Comparison of ENCODE assay signal across 18 cellular contexts in genomic region chr2:176535480-176536113, GRCh38.
DNase-seq lines count a peak whose midpoint lies in the region; ATAC-seq and FAIRE-seq lines count a peak whose summit lies in the region.
"Had no signal": no experiment of that assay in that cellular context is flagged by ENCODE, and none has a peak within 500 bp of the region (broad histone marks: within the 10 kb centered on the region; RNA-seq: fewer than 3 reads in every experiment).

No MANE protein-coding gene starts in this region.

- no peak for ATAC-seq in HG03135 (IDR thresholded peaks at IDR 0.05; ENCODE audit: unreplicated experiment)
- ATAC-seq: activated CD8-positive, alpha-beta memory T cell treated with anti-CD3 and anti-CD28 coated beads, Interleukin-2, amount 10 ng/mL, durations not matched to agents 7 days and 5 days had no signal

- peak; percentile 64 for FAIRE-seq in RCC 7860 (lab: Jason Lieb, UNC)
- FAIRE-seq: GM19239 had no signal

- DNase-seq in DMS153 treated with DMSO at 0.1 percent for 48 hours (lab: John Stamatoyannopoulos, UW; ENCODE audit: unreplicated experiment) (peak; percentile 79), NCI-H1092 (lab: John Stamatoyannopoulos, UW) (peak; percentile 40), RCC 7860 (ENCODE audit: low spot score) (peak; percentile 15), kidney tubule cell (ENCODE audit: low spot score) (peak; percentile 77), AG08396 (ENCODE audit: low spot score) (no peak), ecto neural progenitor cell (ENCODE audit: low spot score) (no peak), NCI-H446 (lab: John Stamatoyannopoulos, UW) (no peak)
- DNase-seq: activated CD4-positive, alpha-beta T cell treated with anti-CD3 and anti-CD28 coated beads for 1 hour; activated CD8-positive, alpha-beta memory T cell treated with anti-CD3 and anti-CD28 coated beads, Interleukin-2, amount 10 ng/mL, durations not matched to agents 7 days and 5 days; activated effector memory CD4-positive, alpha-beta T cell treated with Interleukin-2 at 50 U/mL for 16 hours; AML-193; amygdala; Calu3; heart left ventricle; NCI-H1694; stomach had no signal

Comparison
In these comparisons a context has a peak if more than half of its experiments do, and no peak if none do; other contexts are left out.
1. DNase-seq: peak in DMS153 treated with DMSO at 0.1 percent for 48 hours (single experiment), NCI-H1092 (single experiment), RCC 7860 (single experiment) and kidney tubule cell (single experiment); none in AG08396 (single experiment), ecto neural progenitor cell (single experiment) and NCI-H446 (0 of 2).